ENCODE assay signal across 31 cellular contexts in the genomic region with DNA sequence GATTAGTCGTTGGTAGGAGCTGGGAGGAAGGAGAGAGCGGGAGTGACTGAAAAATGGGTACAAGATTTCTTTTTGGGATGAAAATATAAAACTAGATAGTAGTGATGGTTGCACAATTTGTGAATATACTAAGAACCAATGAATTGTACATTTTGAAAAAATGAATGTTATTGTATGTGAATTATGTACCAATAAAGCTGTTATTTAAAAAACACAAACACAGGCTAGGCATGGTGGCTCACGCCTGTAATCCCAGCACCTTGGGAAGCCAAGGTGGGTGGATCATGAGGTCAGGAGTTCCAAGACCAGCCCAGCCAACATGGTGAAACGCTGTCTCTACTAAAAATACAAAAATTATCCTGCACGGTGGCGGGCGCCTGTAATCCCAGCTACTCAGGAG.
"Had no signal": no experiment of that assay in that cellular context is flagged by ENCODE, and none has a peak within 500 bp of the region (broad histone marks: within the 10 kb centered on the region; RNA-seq: fewer than 3 reads in every experiment).

No MANE protein-coding gene starts in this region.

- H3K9me3 ChIP-seq: ovary, psoas muscle, spleen, suprapubic skin, testis, tibial artery, transverse colon, upper lobe of right lung, uterus had no signal

- H3K27me3 Mint-ChIP-seq: progenitor cell of endocrine pancreas; stimulated activated memory B cell treated with anti-CD40 and anti-IgM and Interleukin-4, amounts not matched to agents 10 μg/mL and 1 μg/mL and 100 μg/mL, for 72 hours; stimulated activated naive CD8-positive, alpha-beta T cell treated with anti-CD3 and anti-CD28 coated beads, Interleukin-15, amount 100 ng/mL, for 72 hours; type B pancreatic cell had no signal

- H3K27me3 ChIP-seq: neural progenitor cell, ovary, spleen, suprapubic skin, testis, tibial artery, transverse colon, upper lobe of right lung, uterus had no signal

- H3K36me3 ChIP-seq: neural progenitor cell, ovary, spleen, suprapubic skin, tibial artery, transverse colon, upper lobe of right lung, uterus had no signal

- H3K4me1 ChIP-seq: uterus had no signal

- H3K4me3 ChIP-seq: neural progenitor cell, ovary, psoas muscle, skin epidermis, smooth muscle cell, spleen, suprapubic skin, testis, tibial artery, transverse colon, upper lobe of right lung, uterus had no signal

- H3K27ac Mint-ChIP-seq: natural killer cell; nephron; neural progenitor cell; progenitor cell of endocrine pancreas; stimulated activated memory B cell treated with anti-CD40 and anti-IgM and Interleukin-4, amounts not matched to agents 10 μg/mL and 1 μg/mL and 100 μg/mL, for 72 hours; stimulated activated naive CD8-positive, alpha-beta T cell treated with anti-CD3 and anti-CD28 coated beads, Interleukin-15, amount 100 ng/mL, for 72 hours; type B pancreatic cell had no signal

- ATAC-seq: natural killer cell; psoas muscle; right cardiac atrium; sciatic nerve; stimulated activated memory B cell treated with anti-CD40 and anti-IgM and Interleukin-4, amounts not matched to agents 10 μg/mL and 1 μg/mL and 100 μg/mL, for 72 hours; stimulated activated naive CD8-positive, alpha-beta T cell treated with anti-CD3 and anti-CD28 coated beads, Interleukin-15, amount 100 ng/mL, for 72 hours; stimulated activated naive CD8-positive, alpha-beta T cell treated with anti-CD3 and anti-CD28 coated beads, Interleukin-15, Interleukin-2, amounts not matched to agents 100 U/mL and 50 U/mL, for 24 hours; upper lobe of right lung had no signal

- H3K36me3 Mint-ChIP-seq: natural killer cell, neural progenitor cell had no signal

- H3K4me3 Mint-ChIP-seq: natural killer cell; nephron; neural progenitor cell; stimulated activated memory B cell treated with anti-CD40 and anti-IgM and Interleukin-4, amounts not matched to agents 10 μg/mL and 1 μg/mL and 100 μg/mL, for 72 hours; stimulated activated naive CD8-positive, alpha-beta T cell treated with anti-CD3 and anti-CD28 coated beads, Interleukin-15, amount 100 ng/mL, for 72 hours; type B pancreatic cell had no signal

- DNase-seq: natural killer cell; occipital lobe; ovary; posterior cingulate gyrus; psoas muscle; right cardiac atrium; spleen; stimulated activated CD4-positive, alpha-beta T cell treated with anti-CD3 and anti-CD28 coated beads, Interleukin-12 subunit alpha, Interleukin-12 subunit beta, amount 100 ng/mL, for 4 hours; stimulated activated CD4-positive, alpha-beta T cell treated with anti-CD3 and anti-CD28 coated beads, Interleukin-1b, Interleukin-23, amount 100 ng/mL, for 48 hours; stimulated activated CD4-positive, alpha-beta T cell treated with anti-CD3 and anti-CD28 coated beads, Interleukin-4, amount 100 ng/mL, for 1 hour; stimulated activated CD4-positive, alpha-beta T cell treated with anti-CD3 and anti-CD28 coated beads, Interleukin-4, amount 100 ng/mL, for 4 hours; stimulated activated CD8-positive, alpha-beta memory T cell treated with anti-CD3 and anti-CD28 coated beads, Interleukin-4, amount 100 ng/mL, for 48 hours; stimulated activated naive CD4-positive, alpha-beta T cell; stimulated activated naive CD8-positive, alpha-beta T cell treated with anti-CD3 and anti-CD28 coated beads, Interleukin-15, amount 100 ng/mL, for 72 hours; stimulated activated naive CD8-positive, alpha-beta T cell treated with anti-CD3 and anti-CD28 coated beads, Interleukin-15, Interleukin-2, amounts not matched to agents 100 U/mL and 50 U/mL, for 24 hours; substantia nigra; testis; tibial artery; transverse colon; upper lobe of right lung; uterus had no signal

- H3K27ac ChIP-seq: neural progenitor cell, ovary, parathyroid adenoma, psoas muscle, skin epidermis, spleen, suprapubic skin, testis, tibial artery, transverse colon, upper lobe of right lung, uterus had no signal

- H3K9me3 Mint-ChIP-seq: natural killer cell; nephron; neural progenitor cell; stimulated activated memory B cell treated with anti-CD40 and anti-IgM and Interleukin-4, amounts not matched to agents 10 μg/mL and 1 μg/mL and 100 μg/mL, for 72 hours; stimulated activated naive CD8-positive, alpha-beta T cell treated with anti-CD3 and anti-CD28 coated beads, Interleukin-15, amount 100 ng/mL, for 72 hours; type B pancreatic cell had no signal
